ENCODE assay signal across 26 cellular contexts in genomic region chr20:10438217-10438616, GRCh38.
"Had no signal": no experiment of that assay in that cellular context is flagged by ENCODE, and none has a peak within 500 bp of the region (broad histone marks: within the 10 kb centered on the region; RNA-seq: fewer than 3 reads in every experiment).

No MANE protein-coding gene starts in this region.

- H3K36me3 Mint-ChIP-seq: natural killer cell treated with Interleukin-12 subunit alpha and Interleukin-12 subunit beta and Interleukin-15 and Interleukin-18, amount 100 ng/mL, for 72 hours; WTC11 had no signal

- H3K9me3 ChIP-seq: gastroesophageal sphincter, mucosa of descending colon, neutrophil, right lobe of liver, thoracic aorta had no signal

- ATAC-seq: activated CD8-positive, alpha-beta memory T cell treated with anti-CD3 and anti-CD28 coated beads, Interleukin-2, amount 10 ng/mL, durations not matched to agents 7 days and 5 days; activated naive CD4-positive, alpha-beta T cell treated with anti-CD3 and anti-CD28 coated beads, Interleukin-2, amount 50 U/mL, for 72 hours; effector memory CD8-positive, alpha-beta T cell; gastroesophageal sphincter; left cardiac atrium; left ventricle myocardium superior; mucosa of descending colon; natural killer cell treated with Interleukin-12 subunit alpha and Interleukin-12 subunit beta and Interleukin-15 and Interleukin-18, amount 100 ng/mL, for 72 hours; right lobe of liver; WTC11 had no signal

- H3K27me3 Mint-ChIP-seq: activated CD8-positive, alpha-beta memory T cell treated with anti-CD3 and anti-CD28 coated beads, Interleukin-2, amount 10 ng/mL, durations not matched to agents 7 days and 5 days; effector memory CD8-positive, alpha-beta T cell; natural killer cell treated with Interleukin-12 subunit alpha and Interleukin-12 subunit beta and Interleukin-15 and Interleukin-18, amount 100 ng/mL, for 72 hours; progenitor cell of endocrine pancreas had no signal

- H3K27ac Mint-ChIP-seq: activated CD8-positive, alpha-beta memory T cell treated with anti-CD3 and anti-CD28 coated beads, Interleukin-2, amount 10 ng/mL, durations not matched to agents 7 days and 5 days; activated naive CD4-positive, alpha-beta T cell treated with anti-CD3 and anti-CD28 coated beads, Interleukin-2, amount 50 U/mL, for 72 hours; effector memory CD8-positive, alpha-beta T cell; natural killer cell treated with Interleukin-12 subunit alpha and Interleukin-12 subunit beta and Interleukin-15 and Interleukin-18, amount 100 ng/mL, for 72 hours; progenitor cell of endocrine pancreas; WTC11 had no signal

- H3K36me3 ChIP-seq: brain microvascular endothelial cell, gastroesophageal sphincter, neutrophil, right lobe of liver, thoracic aorta had no signal

- H3K27me3 ChIP-seq: brain microvascular endothelial cell, gastroesophageal sphincter, neutrophil, right lobe of liver had no signal

- H3K4me3 ChIP-seq: gastroesophageal sphincter, mucosa of descending colon, right lobe of liver, thoracic aorta had no signal

- H3K27ac ChIP-seq: brain microvascular endothelial cell, gastroesophageal sphincter, neutrophil, right lobe of liver, thoracic aorta had no signal

- DNase-seq: activated CD4-positive, alpha-beta T cell treated with anti-CD3 and anti-CD28 coated beads for 1 hour; activated CD4-positive, alpha-beta T cell treated with anti-CD3 and anti-CD28 coated beads, Interleukin-2, amount 50 U/mL, for 48 hours; activated CD8-positive, alpha-beta memory T cell treated with anti-CD3 and anti-CD28 coated beads, Interleukin-2, amount 10 ng/mL, durations not matched to agents 7 days and 5 days; activated gamma-delta T cell treated with Interleukin-2 at 50 U/mL for 16 hours; amniotic stem cell; brain microvascular endothelial cell; caudate nucleus; cortex of kidney; effector memory CD8-positive, alpha-beta T cell; head of caudate nucleus; hippocampal formation; left cardiac atrium; left ventricle myocardium superior; mucosa of descending colon; right lobe of liver; stimulated activated CD4-positive, alpha-beta T cell treated with anti-CD3 and anti-CD28 coated beads, Interleukin-2, amount 100 ng/mL, for 48 hours; stimulated activated naive CD4-positive, alpha-beta T cell treated with Interleukin-2 at 50 U/mL for 16 hours; T1000; trophoblast cell had no signal

- H3K4me3 Mint-ChIP-seq: activated CD8-positive, alpha-beta memory T cell treated with anti-CD3 and anti-CD28 coated beads, Interleukin-2, amount 10 ng/mL, durations not matched to agents 7 days and 5 days; effector memory CD8-positive, alpha-beta T cell; natural killer cell treated with Interleukin-12 subunit alpha and Interleukin-12 subunit beta and Interleukin-15 and Interleukin-18, amount 100 ng/mL, for 72 hours; WTC11 had no signal

- H3K9me3 Mint-ChIP-seq: activated naive CD4-positive, alpha-beta T cell treated with anti-CD3 and anti-CD28 coated beads, Interleukin-2, amount 50 U/mL, for 72 hours; effector memory CD8-positive, alpha-beta T cell; natural killer cell treated with Interleukin-12 subunit alpha and Interleukin-12 subunit beta and Interleukin-15 and Interleukin-18, amount 100 ng/mL, for 72 hours; WTC11 had no signal
